In genomic region chrX:119512145-119512800, GRCh38 we compare ENCODE assay signal across 8 cellular contexts. TPM values are rescaled to one million over a fixed set of nuclear protein-coding genes. Genes with fewer than 3 reads are reported as not detected.
A peak's percentile ranks its signal among the peaks of the same experiment; 100 is the strongest.
DNase-seq lines count a peak whose midpoint lies in the region; ATAC-seq, FAIRE-seq and TF ChIP-seq lines count a peak whose summit lies in the region.

No MANE protein-coding gene starts in this region.

- no peaks in the 10 kb centered on the region for H3K9me3 ChIP-seq in kidney (ENCODE audit: control insufficient read depth in 1 of 2, low read length in 2 of 2)

- H3K4me3 Mint-ChIP-seq in brain = no peak overlapping the region

- FAIRE-seq in kidney (lab: Jason Lieb, UNC) = peak; percentile 37

- no peak overlapping the region for H3K27ac Mint-ChIP-seq in brain

- no peak overlapping the region for H3K4me3 ChIP-seq in kidney (ENCODE audit: low read length in 2 of 2)

- peaks cover 6% of the 10 kb centered on the region for H3K4me1 Mint-ChIP-seq in brain

- H3K4me1 ChIP-seq in kidney (ENCODE audit: control insufficient read depth in 1 of 2, insufficient read depth in 1 of 2, low read depth in 1 of 2, low read length in 2 of 2) = no peaks in the 10 kb centered on the region

- ATAC-seq in HG03520 (IDR thresholded peaks at IDR 0.05; ENCODE audit: unreplicated experiment) = peak; percentile 52
- no peak for ATAC-seq in HG03097 (IDR thresholded peaks at IDR 0.05; ENCODE audit: low FRiP score, unreplicated experiment)

- H3K27me3 Mint-ChIP-seq in brain = no peaks in the 10 kb centered on the region

- no peaks in the 10 kb centered on the region for H3K36me3 ChIP-seq in kidney (ENCODE audit: control insufficient read depth in 1 of 2, insufficient read depth in 2 of 2, low read length in 2 of 2)

- peak; percentile 79 for DNase-seq in AG08395 (ENCODE audit: low spot score)
- DNase-seq in GM10266 (ENCODE audit: extremely low spot score) = peak; percentile 54
- peak; percentile 74 for DNase-seq in NCI-H774 (lab: John Stamatoyannopoulos, UW)
- no peak for DNase-seq in kidney
- DNase-seq in stromal cell of bone marrow (ENCODE audit: low read depth) = peak; percentile 45

- no peak overlapping the region for H3K27ac ChIP-seq in kidney (ENCODE audit: low read depth in 2 of 2, low read length in 2 of 2)

- no peaks in the 10 kb centered on the region for H3K9me3 Mint-ChIP-seq in brain

- no peaks in the 10 kb centered on the region for H3K36me3 Mint-ChIP-seq in brain

- intact Hi-C loops in kidney (cut with DNase I) = no loop called here

- TF ChIP-seq CTCF in GM10266 (IDR thresholded peaks at IDR 0.05; ENCODE audit: control insufficient read depth, insufficient read depth, low read depth, missing control alignments) (peak; percentile 62), brain (conservative IDR thresholded peaks at IDR 0.05) (peak; percentile 59 to 64), kidney (IDR thresholded peaks at IDR 0.05; ENCODE audit: borderline replicate concordance, extremely low read depth, insufficient read depth) (peak; percentile 62)

- H3K9ac ChIP-seq in kidney (ENCODE audit: low read length in 2 of 2) = no peak overlapping the region

RNA-seq across cellular contexts. Expression of gene SLC25A5, which starts 44.0 kb away (rescaled TPM):
- polyA plus RNA-seq in brain (ENCODE audit: insufficient read depth, low read depth, low replicate concordance) (378 TPM), kidney (ENCODE audit: insufficient read depth, low read depth, low replicate concordance) (850 TPM)
- 224 TPM for total RNA-seq in kidney

RNA-seq across cellular contexts. Expression of gene STEEP1, which starts 52.9 kb away (rescaled TPM):
- polyA plus RNA-seq in brain (ENCODE audit: insufficient read depth, low read depth, low replicate concordance) (42.8 TPM), kidney (ENCODE audit: insufficient read depth, low read depth, low replicate concordance) (23.7 TPM)
- total RNA-seq in kidney = 24.2 TPM
